In genomic region chr5:72542695-72543094, GRCh38 we compare ENCODE assay signal across 1 cellular context.
TF ChIP-seq lines count a peak whose summit lies in the region.

No MANE protein-coding gene starts in this region.

TF ChIP-seq in K562, 482 proteins besides CTCF, POLR2A, EP300 and RAD21 (continued from another document):
- TF ChIP-seq RBM25 (IDR thresholded peaks at IDR 0.05; ENCODE audit: low read depth, low read length, severe bottlenecking) (peak; percentile 26), HNRNPK (IDR thresholded peaks at IDR 0.05; ENCODE audit: low read depth, low read length, poor library complexity, severe bottlenecking) (no peak)
